Comparison of ENCODE assay signal across 18 cellular contexts in genomic region chr3:25621087-25621486, GRCh38. TPM values are rescaled to one million over a fixed set of nuclear protein-coding genes. Genes with fewer than 3 reads are reported as not detected.
DNase-seq lines count a peak whose midpoint lies in the region; ATAC-seq and TF ChIP-seq lines count a peak whose summit lies in the region.
"Had no signal": no experiment of that assay in that cellular context is flagged by ENCODE, and none has a peak within 500 bp of the region (broad histone marks: within the 10 kb centered on the region; RNA-seq: fewer than 3 reads in every experiment).

No MANE protein-coding gene starts in this region.

- no peaks in the 10 kb centered on the region for H3K79me1 ChIP-seq in mesendoderm (ENCODE audit: low read length)

- H3K4me1 Mint-ChIP-seq in activated CD4-positive, alpha-beta T cell treated with anti-CD3 and anti-CD28 coated beads, Interleukin-2, amount 10 ng/mL, durations not matched to agents 24 days and 14 days = peaks cover 4% of the 10 kb centered on the region
- no peaks in the 10 kb centered on the region for H3K4me1 Mint-ChIP-seq in CD14-positive monocyte
- no peaks in the 10 kb centered on the region for H3K4me1 Mint-ChIP-seq in activated B cell treated with CpG ODN at 0.5 μM for 24 hours

- no peaks in the 10 kb centered on the region for H3K79me2 ChIP-seq in mesendoderm (ENCODE audit: control insufficient read depth, insufficient read depth, low read length)

- H3K27me3 ChIP-seq in foreskin keratinocyte (no peaks in the 10 kb centered on the region), mesendoderm (ENCODE audit: insufficient read depth, low read length, poor library complexity) (no peaks in the 10 kb centered on the region), left lung (no peaks in the 10 kb centered on the region)
- H3K27me3 ChIP-seq: BLaER1 treated with 17β-estradiol and CSF1 and Interleukin-3, amounts not matched to agents 10 nM and 100 nM had no signal

- TF ChIP-seq CTCF in CD14-positive monocyte (IDR thresholded peaks at IDR 0.05) (no peak), activated B cell treated with CpG ODN at 0.5 μM for 24 hours (IDR thresholded peaks at IDR 0.05) (no peak), foreskin keratinocyte (conservative IDR thresholded peaks at IDR 0.05) (no peak), left lung (IDR thresholded peaks at IDR 0.05) (no peak)

- H3K4ac ChIP-seq in mesendoderm (ENCODE audit: low read depth, low read length) = no peak overlapping the region

- intact Hi-C loops in activated CD4-positive, alpha-beta T cell treated with anti-CD3 and anti-CD28 coated beads, Interleukin-2, amount 10 ng/mL, durations not matched to agents 24 days and 14 days (cut with micrococcal nuclease) = no loop called here
- intact Hi-C loops in CD14-positive monocyte (cut with micrococcal nuclease) = no loop called here
- intact Hi-C loops in activated B cell treated with CpG ODN at 0.5 μM for 24 hours (cut with micrococcal nuclease) = no loop called here
- intact Hi-C loops in left lung (cut with DNase I) = no loop called here

- H3K4me3 Mint-ChIP-seq in activated CD4-positive, alpha-beta T cell treated with anti-CD3 and anti-CD28 coated beads, Interleukin-2, amount 10 ng/mL, durations not matched to agents 24 days and 14 days = no peak overlapping the region
- no peak overlapping the region for H3K4me3 Mint-ChIP-seq in CD14-positive monocyte
- H3K4me3 Mint-ChIP-seq in activated B cell treated with CpG ODN at 0.5 μM for 24 hours = no peak overlapping the region

- CTCF ChIA-PET in activated B cell treated with CpG ODN at 0.5 μM for 24 hours (lab: Charles Lee) = interaction anchor here (1.2 kb wide), 1 partner anchor 41 kb away, joined by 3 read pairs; no protein-coding TSS in a partner anchor

- WGBS in mesendoderm (ENCODE audit: extremely low coverage, insufficient coverage, low lambda C conversion rate) = no CpG with 5 or more reads among the region's 2 CpGs

- H3K9me3 ChIP-seq in left lung = no peaks in the 10 kb centered on the region
- H3K9me3 ChIP-seq: BLaER1 treated with 17β-estradiol and CSF1 and Interleukin-3, amounts not matched to agents 10 nM and 100 nM; Caco-2 had no signal

- no peaks in the 10 kb centered on the region for H3K9me3 Mint-ChIP-seq in activated CD4-positive, alpha-beta T cell treated with anti-CD3 and anti-CD28 coated beads, Interleukin-2, amount 10 ng/mL, durations not matched to agents 24 days and 14 days
- no peaks in the 10 kb centered on the region for H3K9me3 Mint-ChIP-seq in CD14-positive monocyte
- no peaks in the 10 kb centered on the region for H3K9me3 Mint-ChIP-seq in activated B cell treated with CpG ODN at 0.5 μM for 24 hours

- H3K4me1 ChIP-seq in foreskin keratinocyte = peaks cover 4% of the 10 kb centered on the region
- H3K4me1 ChIP-seq in mesendoderm (ENCODE audit: control insufficient read depth, low read depth, low read length) = no peaks in the 10 kb centered on the region
- H3K4me1 ChIP-seq in left lung = no peaks in the 10 kb centered on the region
- H3K4me1 ChIP-seq: BLaER1 treated with 17β-estradiol and CSF1 and Interleukin-3, amounts not matched to agents 10 nM and 100 nM had no signal

- no peak overlapping the region for H3K4me2 ChIP-seq in mesendoderm (ENCODE audit: low read length)
- H3K4me2 ChIP-seq: BLaER1 treated with 17β-estradiol and CSF1 and Interleukin-3, amounts not matched to agents 10 nM and 100 nM had no signal

- H3K36me3 ChIP-seq in mesendoderm (ENCODE audit: control insufficient read depth, insufficient read depth, low read length) = no peaks in the 10 kb centered on the region
- H3K36me3 ChIP-seq in left lung = peaks cover 4 to 77% of the 10 kb centered on the region in 2 donors

- no peak overlapping the region for H3K27ac ChIP-seq in foreskin keratinocyte
- no peak overlapping the region for H3K27ac ChIP-seq in mesendoderm (ENCODE audit: low read depth, low read length)
- H3K27ac ChIP-seq in left lung = no peak overlapping the region
- H3K27ac ChIP-seq: BLaER1 treated with 17β-estradiol and CSF1 and Interleukin-3, amounts not matched to agents 10 nM and 100 nM had no signal

- no peak overlapping the region for H3K18ac ChIP-seq in mesendoderm (ENCODE audit: low read length)

- no peak overlapping the region for H2BK15ac ChIP-seq in mesendoderm (replicated peaks; ENCODE audit: low read depth)

- ATAC-seq in activated B cell treated with CpG ODN at 0.5 μM for 24 hours (ENCODE audit: low read depth) = no peak
- peak; percentile 82 for ATAC-seq in foreskin keratinocyte
- no peak for ATAC-seq in left lung
- ATAC-seq: Panc1 had no signal

- no peak overlapping the region for H3K23ac ChIP-seq in mesendoderm (ENCODE audit: low read length)

- no peak overlapping the region for H3K9ac ChIP-seq in mesendoderm (ENCODE audit: low read length)
- H3K9ac ChIP-seq: BLaER1 treated with 17β-estradiol and CSF1 and Interleukin-3, amounts not matched to agents 10 nM and 100 nM had no signal

- no peak overlapping the region for H3K56ac ChIP-seq in mesendoderm (ENCODE audit: low read length)

- H3K4me3 ChIP-seq in mesendoderm (ENCODE audit: low read length) (no peak overlapping the region), left lung (no peak overlapping the region)
- H3K4me3 ChIP-seq: BLaER1 treated with 17β-estradiol and CSF1 and Interleukin-3, amounts not matched to agents 10 nM and 100 nM had no signal

- peak overlapping the region; percentile 4 for H3K27ac Mint-ChIP-seq in activated CD4-positive, alpha-beta T cell treated with anti-CD3 and anti-CD28 coated beads, Interleukin-2, amount 10 ng/mL, durations not matched to agents 24 days and 14 days
- H3K27ac Mint-ChIP-seq in CD14-positive monocyte (peak overlapping the region in 4 of 7 donors; percentile 2 to 65 (median 24)), activated B cell treated with CpG ODN at 0.5 μM for 24 hours (peak overlapping the region; percentile 25)

- no peaks in the 10 kb centered on the region for H3K27me3 Mint-ChIP-seq in activated CD4-positive, alpha-beta T cell treated with anti-CD3 and anti-CD28 coated beads, Interleukin-2, amount 10 ng/mL, durations not matched to agents 24 days and 14 days
- H3K27me3 Mint-ChIP-seq in CD14-positive monocyte (ENCODE audit: low read depth in 3 of 3) (no peaks in the 10 kb centered on the region), activated B cell treated with CpG ODN at 0.5 μM for 24 hours (no peaks in the 10 kb centered on the region)

- H3K36me3 Mint-ChIP-seq in activated CD4-positive, alpha-beta T cell treated with anti-CD3 and anti-CD28 coated beads, Interleukin-2, amount 10 ng/mL, durations not matched to agents 24 days and 14 days (ENCODE audit: low read depth) = peaks cover 65% of the 10 kb centered on the region
- peaks cover 65 to 81% of the 10 kb centered on the region in 2 donors for H3K36me3 Mint-ChIP-seq in CD14-positive monocyte
- H3K36me3 Mint-ChIP-seq in activated B cell treated with CpG ODN at 0.5 μM for 24 hours (ENCODE audit: low read depth) = peaks cover 77% of the 10 kb centered on the region

- H2BK5ac ChIP-seq in mesendoderm (ENCODE audit: low read length) = no peak overlapping the region

- no peak overlapping the region for H2AK5ac ChIP-seq in mesendoderm (ENCODE audit: low read length)

- no peak for DNase-seq in activated CD4-positive, alpha-beta T cell treated with anti-CD3 and anti-CD28 coated beads, Interleukin-2, amount 10 ng/mL, durations not matched to agents 24 days and 14 days
- DNase-seq in activated CD4-positive, alpha-beta T cell treated with anti-CD3 and anti-CD28 coated beads for 1 hour = no peak
- DNase-seq in CD14-positive monocyte (ENCODE audit: low spot score) (no peak), activated B cell treated with CpG ODN at 0.5 μM for 24 hours (no peak), foreskin keratinocyte (peak; percentile 39 to 65), NCI-H510A (lab: John Stamatoyannopoulos, UW) (no peak), mesendoderm (no peak), left lung (no peak)
- DNase-seq: Caco-2, DMS53, H7, MM.1S, NCI-H1105 treated with DMSO at 0.1 percent for 48 hours, NCI-H1930, NCI-H2171, NCI-H446 treated with DMSO at 0.1 percent for 48 hours had no signal

- H4K8ac ChIP-seq in mesendoderm (ENCODE audit: low read depth, low read length) = no peak overlapping the region

- POLR2A ChIA-PET in activated B cell treated with CpG ODN at 0.5 μM for 24 hours (lab: Charles Lee) = no interaction called here

- no peak overlapping the region for H4K5ac ChIP-seq in mesendoderm (ENCODE audit: low read length)

- H2BK120ac ChIP-seq in mesendoderm (ENCODE audit: low read depth, low read length) = no peak overlapping the region

RNA-seq across cellular contexts. Expression of gene TOP2B, which starts 43.6 kb away (rescaled TPM):
- 137 and 147 TPM in 2 replicates for total RNA-seq in activated CD4-positive, alpha-beta T cell treated with anti-CD3 and anti-CD28 coated beads, Interleukin-2, amount 10 ng/mL, durations not matched to agents 24 days and 14 days
- polyA plus RNA-seq in CD14-positive monocyte (10 to 100 TPM; 21.4 to 27.0 TPM), foreskin keratinocyte (48.0 and 49.5 TPM in 2 replicates)
- total RNA-seq in activated B cell treated with CpG ODN at 0.5 μM for 24 hours (117 and 125 TPM in 2 replicates), foreskin keratinocyte (83.2 and 91.0 TPM in 2 replicates), left lung (100 to 1,000 TPM in 1 of 2 donors, 10 to 100 TPM in 1; 92.7 to 100 TPM)
- 119 TPM for polyA plus RNA-seq in mesendoderm (2013, experiment 1 of 2)
- 116 TPM for polyA plus RNA-seq in mesendoderm (2013, experiment 2 of 2)

Comparison
In these comparisons a context has a peak if more than half of its experiments do, and no peak if none do; other contexts are left out.
1. DNase-seq: peak in foreskin keratinocyte (2 of 2); none in activated CD4-positive, alpha-beta T cell treated with anti-CD3 and anti-CD28 coated beads, Interleukin-2, amount 10 ng/mL, durations not matched to agents 24 days and 14 days (single experiment), activated CD4-positive, alpha-beta T cell treated with anti-CD3 and anti-CD28 coated beads for 1 hour (single experiment), CD14-positive monocyte (single experiment), activated B cell treated with CpG ODN at 0.5 μM for 24 hours (single experiment), NCI-H510A (single experiment), mesendoderm (single experiment) and left lung (0 of 2).
2. Peak in every context shown above with its lines, with median percentiles within 50 percentile points of each other: H3K27ac Mint-ChIP-seq.